15 cellular contexts compared by ENCODE assay signal in the genomic region with DNA sequence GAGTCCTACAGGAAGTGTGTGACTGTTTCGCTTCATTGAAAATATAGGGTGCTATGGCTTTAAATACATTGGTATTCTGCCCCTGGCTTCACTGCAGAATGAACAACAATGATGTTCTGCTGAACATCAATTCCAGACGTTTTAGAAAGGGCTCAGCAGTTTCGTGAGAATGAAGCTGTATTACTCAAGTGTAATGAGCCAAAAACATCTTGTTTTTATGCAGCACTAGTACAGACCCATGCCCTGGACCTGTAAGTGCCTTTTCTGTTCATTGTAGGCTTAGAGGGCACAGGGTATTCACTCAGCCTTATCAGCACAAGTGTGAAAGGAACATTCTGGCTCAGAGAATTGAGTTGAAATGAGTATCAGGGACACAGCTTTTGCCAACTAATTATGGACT.
"Had no signal": no experiment of that assay in that cellular context is flagged by ENCODE, and none has a peak within 500 bp of the region (broad histone marks: within the 10 kb centered on the region; RNA-seq: fewer than 3 reads in every experiment).

No MANE protein-coding gene starts in this region.

- H3K4me1 ChIP-seq: sigmoid colon had no signal

- H2AFZ ChIP-seq: neural progenitor cell had no signal

- H3K4me3 ChIP-seq: body of pancreas, dorsolateral prefrontal cortex, neural progenitor cell, pancreas, sigmoid colon had no signal

- H3K27ac ChIP-seq: body of pancreas, neural progenitor cell, pancreas, sigmoid colon had no signal

- ATAC-seq: left ventricle myocardium superior; naive thymus-derived CD4-positive, alpha-beta T cell; stimulated activated memory B cell treated with anti-CD40 and anti-IgM and Interleukin-4, amounts not matched to agents 10 μg/mL and 1 μg/mL and 100 μg/mL, for 72 hours had no signal

- H3K27me3 ChIP-seq: body of pancreas, dorsolateral prefrontal cortex, neural progenitor cell, pancreas, sigmoid colon had no signal

- DNase-seq: activated CD4-positive, alpha-beta T cell treated with anti-CD3 and anti-CD28 coated beads, Interleukin-2, amount 50 U/mL, for 4 hours; activated gamma-delta T cell; amniotic stem cell; body of pancreas; caudate nucleus; dorsolateral prefrontal cortex; kidney glomerular epithelial cell; left ventricle myocardium superior; mesendoderm; naive thymus-derived CD4-positive, alpha-beta T cell; pancreas; sigmoid colon; stimulated activated CD4-positive, alpha-beta T cell treated with anti-CD3 and anti-CD28 coated beads, Interleukin-4, amount 100 ng/mL, for 4 hours had no signal

- H3K9ac ChIP-seq: neural progenitor cell had no signal

- H3K4me2 ChIP-seq: neural progenitor cell had no signal

- H3K9me3 ChIP-seq: body of pancreas, pancreas, sigmoid colon had no signal

- H3K36me3 ChIP-seq: neural progenitor cell, pancreas, sigmoid colon had no signal
